In genomic region chr4:165248904-165249303, GRCh38 we compare ENCODE assay signal across 8 cellular contexts. TPM values are rescaled to one million over a fixed set of nuclear protein-coding genes. Genes with fewer than 3 reads are reported as not detected.
DNase-seq lines count a peak whose midpoint lies in the region; ATAC-seq and TF ChIP-seq lines count a peak whose summit lies in the region.
"Not testable (repeated sequence)": the region's sequence is repeated elsewhere in the genome, so short reads cannot be mapped to it uniquely, and the experiment has no call there.

No MANE protein-coding gene starts in this region.

- not testable (repeated sequence) for H4K20me1 ChIP-seq in PC-3 (ENCODE audit: low read length)

- H3K27ac Mint-ChIP-seq in activated naive CD8-positive, alpha-beta T cell: peak overlapping the region; percentile 64

- H3K9me3 ChIP-seq in PC-3 (ENCODE audit: low read length); spleen; upper lobe of left lung: not testable (repeated sequence)

- not testable (repeated sequence) for H3K9ac ChIP-seq in PC-3 (ENCODE audit: low read length)

- not testable (repeated sequence) for H3K9me2 ChIP-seq in PC-3 (replicated peaks; ENCODE audit: low read length)

- not testable (repeated sequence) for H3K4me1 ChIP-seq in PC-3 (ENCODE audit: insufficient read depth, low read length); upper lobe of left lung
- H3K4me1 ChIP-seq in spleen: peaks cover 0 to 24% (median 4%) of the 10 kb centered on the region in 6 donors

- not testable (repeated sequence) for H3K36me3 ChIP-seq in PC-3 (ENCODE audit: low read depth, low read length); spleen; upper lobe of left lung

- H3K27ac ChIP-seq in PC-3 (ENCODE audit: low read length): not testable (repeated sequence)
- peak overlapping the region in 5 of 8 donors; percentile 21 to 86 (median 80) for H3K27ac ChIP-seq in spleen
- H3K27ac ChIP-seq in upper lobe of left lung: peak overlapping the region in 3 of 4 donors; percentile 3 to 57 (median 49)

- DNase-seq in ELR (ENCODE audit: low read depth) (peak; percentile 14), PC-3 (peak; percentile 9), activated T-cell treated with anti-CD3 and anti-CD28 coated beads for 48 hours (ENCODE audit: low read depth) (peak; percentile 4), choroid plexus epithelial cell (ENCODE audit: low read depth) (peak; percentile 56), iris pigment epithelial cell (ENCODE audit: low read depth) (peak; percentile 78)
- DNase-seq in spleen, upper lobe of left lung: not testable (repeated sequence)

- not testable (repeated sequence) for H3K9me3 Mint-ChIP-seq in activated naive CD8-positive, alpha-beta T cell (ENCODE audit: low read depth)

- H3K4me3 Mint-ChIP-seq in activated naive CD8-positive, alpha-beta T cell: not testable (repeated sequence)

- CTCF ChIA-PET in PC-3 (lab: Charles Lee): not testable (repeated sequence)

- TF ChIP-seq EP300 in upper lobe of left lung (IDR thresholded peaks at IDR 0.05): not testable (repeated sequence)

- not testable (repeated sequence) for BruUV-seq in PC-3 (replicated peaks; lab: Mats Ljungman, UMichigan)

- H3K27me3 ChIP-seq in PC-3 (ENCODE audit: low read length); spleen (replicated peaks in 1 of 7); upper lobe of left lung: not testable (repeated sequence)

- not testable (repeated sequence) for H2AFZ ChIP-seq in PC-3 (ENCODE audit: low read length)

- H3K4me2 ChIP-seq in PC-3 (ENCODE audit: low read length): not testable (repeated sequence)

- H3K79me2 ChIP-seq in PC-3 (ENCODE audit: low read length): not testable (repeated sequence)

- H3K4me3 ChIP-seq in PC-3 (ENCODE audit: low read length); choroid plexus epithelial cell (ENCODE audit: low read depth, low read length); spleen; upper lobe of left lung: not testable (repeated sequence)

- POLR2A ChIA-PET in PC-3 (lab: Charles Lee; ENCODE audit: unreplicated experiment): not testable (repeated sequence)

- not testable (repeated sequence) for TF ChIP-seq CTCF in PC-3 (conservative IDR thresholded peaks at IDR 0.05; ENCODE audit: low read depth, low read length); choroid plexus epithelial cell (conservative IDR thresholded peaks at IDR 0.05; ENCODE audit: low read depth, low read length); spleen (IDR thresholded peaks at IDR 0.05 in 8 of 11, conservative IDR thresholded peaks at IDR 0.05 in 3 of 11); upper lobe of left lung (IDR thresholded peaks at IDR 0.05)

- H3F3A ChIP-seq in PC-3 (ENCODE audit: low read length, unreplicated experiment): not testable (repeated sequence)

- not testable (repeated sequence) for H3K27me3 Mint-ChIP-seq in activated naive CD8-positive, alpha-beta T cell

- intact Hi-C loops in PC-3 (cut with micrococcal nuclease); spleen (cut with DNase I; ENCODE audit: low total_unique reads): not testable (repeated sequence)

- peaks cover 15% of the 10 kb centered on the region for H3K4me1 Mint-ChIP-seq in activated naive CD8-positive, alpha-beta T cell (ENCODE audit: low read depth)

- WGBS in spleen, 5 donors: 81 to 100% (median 89%) methylated on average over 1 of the region's 1 CpG
- WGBS in upper lobe of left lung, 2 donors: 90 to 92% methylated on average over 1 of the region's 1 CpG

- not testable (repeated sequence) for TF ChIP-seq POLR2A in spleen (IDR thresholded peaks at IDR 0.05); upper lobe of left lung (IDR thresholded peaks at IDR 0.05)

- peaks cover 15% of the 10 kb centered on the region for H3K36me3 Mint-ChIP-seq in activated naive CD8-positive, alpha-beta T cell

- ATAC-seq in PC-3: not testable (repeated sequence)
- ATAC-seq in upper lobe of left lung (ENCODE audit: low FRiP score in 2 of 2): peak in 1 of 2 donors; percentile 35

RNA-seq across cellular contexts. Expression of gene KLHL2, which starts 41.5 kb away (rescaled TPM):
- total RNA-seq in PC-3 (2014; rRNA removed) (10.0 and 11.0 TPM in 2 replicates), spleen (100 to 1,000 TPM in 1 of 7 donors, 10 to 100 TPM in 6; 29.7 to 102 (median 55.3) TPM), upper lobe of left lung (10 to 100 TPM; 25.1 to 57.6 (median 41.5) TPM)
- 10 to 100 TPM; 10.8 to 21.3 (median 14.1) TPM for polyA plus RNA-seq in spleen
